Comparison of ENCODE assay signal across 20 cellular contexts in genomic region chr10:5500910-5501309, GRCh38. TPM values are rescaled to one million over a fixed set of nuclear protein-coding genes. Genes with fewer than 3 reads are reported as not detected.
DNase-seq lines count a peak whose midpoint lies in the region; ATAC-seq and TF ChIP-seq lines count a peak whose summit lies in the region.
"Had no signal": no experiment of that assay in that cellular context is flagged by ENCODE, and none has a peak within 500 bp of the region (broad histone marks: within the 10 kb centered on the region; RNA-seq: fewer than 3 reads in every experiment).

No MANE protein-coding gene starts in this region.

- H3K9me3 Mint-ChIP-seq in neural crest cell, result no peaks in the 10 kb centered on the region
- H3K9me3 Mint-ChIP-seq: H9, IgD-negative memory B cell had no signal

- H3K27me3 Mint-ChIP-seq in neural crest cell (ENCODE audit: low read depth), result no peaks in the 10 kb centered on the region

- no peaks in the 10 kb centered on the region for H3K36me3 ChIP-seq in HEK293 (ENCODE audit: control insufficient read depth in 2 of 2, insufficient read depth in 1 of 2, low read length in 2 of 2)

- ATAC-seq in HG03097 (IDR thresholded peaks at IDR 0.05; ENCODE audit: low FRiP score, unreplicated experiment), result no peak
- ATAC-seq: Right ventricle myocardium inferior had no signal

- CTCF ChIA-PET in HEK293 (lab: Yijun Ruan, JAX), result interaction anchor here (2.8 kb wide), 1 partner anchor 122 kb away, joined by 11 read pairs; no protein-coding TSS in a partner anchor

- H3K27ac Mint-ChIP-seq in neural crest cell (ENCODE audit: unreplicated experiment), result peak overlapping the region; percentile 17
- H3K27ac Mint-ChIP-seq: H9, IgD-negative memory B cell had no signal

- DNase-seq in neural crest cell (ENCODE audit: low read depth, low spot score) (no peak), NCI-H2227 treated with DMSO at 0.1 percent for 48 hours (lab: John Stamatoyannopoulos, UW) (no peak)
- no peak for DNase-seq in activated CD8-positive, alpha-beta memory T cell treated with anti-CD3 and anti-CD28 coated beads, Interleukin-2, amount 50 U/mL, for 48 hours
- DNase-seq: H9, Karpas-422, NCI-H1417 treated with DMSO at 0.1 percent for 48 hours, NCI-H2081, NCI-H510A treated with DMSO at 0.1 percent for 48 hours, NCI-H774 had no signal

- H3K36me3 Mint-ChIP-seq in neural crest cell (ENCODE audit: low read depth), result no peaks in the 10 kb centered on the region

- POLR2A ChIA-PET in HEK293 (lab: Yijun Ruan, JAX), result interaction anchor here (1.2 kb wide), 1 partner anchor 55 kb away, joined by 3 read pairs; no protein-coding TSS in a partner anchor

- H3K9me3 ChIP-seq in HEK293 (ENCODE audit: control insufficient read depth, insufficient read depth, low read depth, low read length), result no peaks in the 10 kb centered on the region

- TF ChIP-seq CTCF in HEK293 (tag by site-specific recombination; IDR thresholded peaks at IDR 0.05) (no peak), VCaP (conservative IDR thresholded peaks at IDR 0.05) (no peak), neural crest cell (conservative IDR thresholded peaks at IDR 0.05) (no peak)

- H3K4me3 Mint-ChIP-seq in neural crest cell, result no peak overlapping the region
- H3K4me3 Mint-ChIP-seq: H9, IgD-negative memory B cell had no signal

- no peak overlapping the region for H3K27ac ChIP-seq in HEK293 (ENCODE audit: extremely low read depth, low read depth, low read length)
- peak overlapping the region; percentile 97; the same call in 1 of the 2 replicates for H3K27ac ChIP-seq in VCaP
- H3K27ac ChIP-seq in skin epidermis, result peak overlapping the region in 17 of 21 experiments; percentile 38 to 84 (median 64)
- H3K27ac ChIP-seq: HL-60 had no signal

- no peak overlapping the region for H3K4me3 ChIP-seq in HEK293 (ENCODE audit: low read depth, low read length)
- H3K4me3 ChIP-seq in skin epidermis, result no peak overlapping the region

- H3K4me1 ChIP-seq in HEK293 (ENCODE audit: control insufficient read depth, insufficient read depth, low read length), result no peaks in the 10 kb centered on the region

- H3K4me1 Mint-ChIP-seq in neural crest cell, result peaks cover 4% of the 10 kb centered on the region
- H3K4me1 Mint-ChIP-seq: IgD-negative memory B cell had no signal

TF ChIP-seq in HEK293, 187 proteins besides CTCF, POLR2A, EP300 and RAD21:
- no peak for TF ChIP-seq SP3 (tag by site-specific recombination; IDR thresholded peaks at IDR 0.05)
- TF ChIP-seq ZNF341 (tag by site-specific recombination; IDR thresholded peaks at IDR 0.05; ENCODE audit: low read depth), result peak; percentile 56

RNA-seq across cellular contexts. Expression of gene CALML5, which starts 1.5 kb away (rescaled TPM):
- not detected in 2 replicates for total RNA-seq in neural crest cell
- total RNA-seq: H9, MCF 10A, OCI-LY7, Right ventricle myocardium inferior, SK-MEL-5 had no signal

RNA-seq across cellular contexts. Expression of gene CALML3, which starts 23.9 kb away (rescaled TPM):
- not detected in 2 replicates for total RNA-seq in neural crest cell
- total RNA-seq: H9, HT1080, OCI-LY7, Right ventricle myocardium inferior, SK-MEL-5 had no signal
